Comparison of ENCODE assay signal across 13 cellular contexts in genomic region chrX:105973387-105973739, GRCh38.
DNase-seq lines count a peak whose midpoint lies in the region; ATAC-seq and TF ChIP-seq lines count a peak whose summit lies in the region.
"Had no signal": no experiment of that assay in that cellular context is flagged by ENCODE, and none has a peak within 500 bp of the region (broad histone marks: within the 10 kb centered on the region; RNA-seq: fewer than 3 reads in every experiment).

No MANE protein-coding gene starts in this region.

- H3K9me3 ChIP-seq in OCI-LY3 (ENCODE audit: insufficient read depth, low read length), result no peaks in the 10 kb centered on the region
- no peaks in the 10 kb centered on the region for H3K9me3 ChIP-seq in hepatocyte (ENCODE audit: low read depth)
- no peaks in the 10 kb centered on the region for H3K9me3 ChIP-seq in mucosa of rectum (ENCODE audit: control insufficient read depth in 2 of 2, low read length in 2 of 2)
- H3K9me3 ChIP-seq in tibial nerve, result no peaks in the 10 kb centered on the region
- no peaks in the 10 kb centered on the region for H3K9me3 ChIP-seq in osteoblast (ENCODE audit: low read depth, low read length)
- H3K9me3 ChIP-seq: HAP-1 had no signal

- TF ChIP-seq CTCF in OCI-LY3 (IDR thresholded peaks at IDR 0.05; ENCODE audit: low read depth, low read length) (no peak), hepatocyte (IDR thresholded peaks at IDR 0.05; ENCODE audit: poor library complexity) (no peak), foreskin keratinocyte (conservative IDR thresholded peaks at IDR 0.05) (no peak), tibial nerve (IDR thresholded peaks at IDR 0.05) (no peak), osteoblast (IDR thresholded peaks at IDR 0.05; ENCODE audit: extremely low read depth, low read depth, low read length) (no peak)

- H3K4me1 ChIP-seq in OCI-LY3 (ENCODE audit: low read length) (no peaks in the 10 kb centered on the region), hepatocyte (ENCODE audit: insufficient read depth) (no peaks in the 10 kb centered on the region), mucosa of rectum (ENCODE audit: control insufficient read depth in 2 of 2, insufficient read depth in 2 of 2, low read length in 2 of 2) (no peaks in the 10 kb centered on the region), foreskin keratinocyte (no peaks in the 10 kb centered on the region), tibial nerve (no peaks in the 10 kb centered on the region), osteoblast (ENCODE audit: insufficient read depth, low read length) (no peaks in the 10 kb centered on the region)
- H3K4me1 ChIP-seq: BLaER1 treated with 17β-estradiol and CSF1 and Interleukin-3, amounts not matched to agents 10 nM and 100 nM; HAP-1 had no signal

- H3K9me2 ChIP-seq in hepatocyte (replicated peaks; ENCODE audit: insufficient read depth), result no peaks in the 10 kb centered on the region

- H2AFZ ChIP-seq in OCI-LY3 (ENCODE audit: low read depth, low read length) (no peak overlapping the region), hepatocyte (no peak overlapping the region), osteoblast (ENCODE audit: low read length) (no peak overlapping the region)

- H3K79me2 ChIP-seq in OCI-LY3 (ENCODE audit: low read length) (no peaks in the 10 kb centered on the region), hepatocyte (no peaks in the 10 kb centered on the region), osteoblast (ENCODE audit: insufficient read depth, low read length) (no peaks in the 10 kb centered on the region)

- WGBS in hepatocyte (ENCODE audit: low lambda C conversion rate, missing lambda C conversion rate), result 41% methylated on average over 3 of the region's 3 CpGs
- WGBS in tibial nerve, 2 donors, result 41 to 48% methylated on average over 3 of the region's 3 CpGs

- TF ChIP-seq POLR2A in tibial nerve (IDR thresholded peaks at IDR 0.05), result no peak

- no peaks in the 10 kb centered on the region for H4K20me1 ChIP-seq in OCI-LY3 (ENCODE audit: insufficient read depth, low read length)
- H4K20me1 ChIP-seq in hepatocyte (ENCODE audit: insufficient read depth, poor library complexity, severe bottlenecking), result no peaks in the 10 kb centered on the region
- no peaks in the 10 kb centered on the region for H4K20me1 ChIP-seq in osteoblast (ENCODE audit: insufficient read depth, low read length)

- H3K36me3 ChIP-seq in OCI-LY3 (replicated peaks; ENCODE audit: low read depth, low read length) (no peaks in the 10 kb centered on the region), hepatocyte (replicated peaks; ENCODE audit: insufficient read depth, low read depth) (no peaks in the 10 kb centered on the region), mucosa of rectum (ENCODE audit: control insufficient read depth in 2 of 2, insufficient read depth in 2 of 2, low read length in 2 of 2) (no peaks in the 10 kb centered on the region), tibial nerve (no peaks in the 10 kb centered on the region), osteoblast (ENCODE audit: insufficient read depth, low read length) (no peaks in the 10 kb centered on the region)
- H3K36me3 ChIP-seq: BLaER1 treated with 17β-estradiol and CSF1 and Interleukin-3, amounts not matched to agents 10 nM and 100 nM; HAP-1 had no signal

- H3K27me3 ChIP-seq in OCI-LY3 (ENCODE audit: low read depth, low read length), result no peaks in the 10 kb centered on the region
- H3K27me3 ChIP-seq in hepatocyte, result no peaks in the 10 kb centered on the region
- H3K27me3 ChIP-seq in mucosa of rectum (ENCODE audit: control insufficient read depth in 2 of 2, insufficient read depth in 2 of 2, low read length in 2 of 2), result no peaks in the 10 kb centered on the region
- H3K27me3 ChIP-seq in foreskin keratinocyte, result no peaks in the 10 kb centered on the region
- no peaks in the 10 kb centered on the region for H3K27me3 ChIP-seq in tibial nerve
- peaks cover 8% of the 10 kb centered on the region for H3K27me3 ChIP-seq in osteoblast (ENCODE audit: insufficient read depth, low read length)

- H3K27ac ChIP-seq in OCI-LY3 (ENCODE audit: low read length) (no peak overlapping the region), hepatocyte (peak overlapping the region; percentile 43), mucosa of rectum (ENCODE audit: low read depth in 2 of 2, low read length in 2 of 2) (peak overlapping the region; percentile 26 to 45), foreskin keratinocyte (no peak overlapping the region), tibial nerve (no peak overlapping the region), osteoblast (ENCODE audit: low read depth, low read length) (no peak overlapping the region)
- H3K27ac ChIP-seq: BLaER1 treated with 17β-estradiol and CSF1 and Interleukin-3, amounts not matched to agents 10 nM and 100 nM had no signal

- H3K4me2 ChIP-seq in OCI-LY3 (ENCODE audit: low read length) (0 out of 2 replicates have a peak overlapping the region, but pooled peaks have one; percentile 3), hepatocyte (peak overlapping the region; percentile 54), osteoblast (ENCODE audit: insufficient read depth, low read length) (no peak overlapping the region)
- H3K4me2 ChIP-seq: BLaER1 treated with 17β-estradiol and CSF1 and Interleukin-3, amounts not matched to agents 10 nM and 100 nM had no signal

- no peak for DNase-seq in hepatocyte (ENCODE audit: low spot score)
- no peak for DNase-seq in left lobe of liver (ENCODE audit: low spot score)
- no peak for DNase-seq in foreskin keratinocyte
- DNase-seq in tibial nerve (ENCODE audit: low spot score in 2 of 2), result no peak
- DNase-seq in osteoblast (ENCODE audit: insufficient read length, low spot score, missing footprints), result no peak
- DNase-seq in activated gamma-delta T cell (lab: John Stamatoyannopoulos, UW), result no peak
- DNase-seq: CD4-positive, CD25-positive, alpha-beta regulatory T cell; DMS 273 treated with DMSO at 0.1 percent for 48 hours; GOT3 had no signal

- H3K9ac ChIP-seq in OCI-LY3 (ENCODE audit: low read length), result no peak overlapping the region
- no peak overlapping the region for H3K9ac ChIP-seq in mucosa of rectum (ENCODE audit: low read depth in 1 of 2, low read length in 2 of 2)
- H3K9ac ChIP-seq: BLaER1 treated with 17β-estradiol and CSF1 and Interleukin-3, amounts not matched to agents 10 nM and 100 nM had no signal

- H3K4me3 ChIP-seq in OCI-LY3 (ENCODE audit: low read length), result no peak overlapping the region
- no peak overlapping the region for H3K4me3 ChIP-seq in hepatocyte
- peak overlapping the region in 1 of 2 donors; percentile 5 for H3K4me3 ChIP-seq in mucosa of rectum (ENCODE audit: low read length in 2 of 2)
- H3K4me3 ChIP-seq in tibial nerve, result no peak overlapping the region
- no peak overlapping the region for H3K4me3 ChIP-seq in osteoblast (ENCODE audit: insufficient read depth, low read length)
- H3K4me3 ChIP-seq: BLaER1 treated with 17β-estradiol and CSF1 and Interleukin-3, amounts not matched to agents 10 nM and 100 nM; HAP-1 had no signal

- no peak for TF ChIP-seq EP300 in tibial nerve (IDR thresholded peaks at IDR 0.05)

- ATAC-seq in left lobe of liver, result peak; percentile 71
- ATAC-seq in foreskin keratinocyte, result no peak

Comparison
In these comparisons a context has a peak if more than half of its experiments do, and no peak if none do; other contexts are left out.
1. H3K27ac ChIP-seq: peak in hepatocyte (single experiment) and mucosa of rectum (2 of 2); none in OCI-LY3 (single experiment), foreskin keratinocyte (single experiment), tibial nerve (0 of 4) and osteoblast (single experiment).